Comparison of ENCODE assay signal across 10 cellular contexts in genomic region chr5:6449465-6450158, GRCh38. TPM values are rescaled to one million over a fixed set of nuclear protein-coding genes. Genes with fewer than 3 reads are reported as not detected.
DNase-seq lines count a peak whose midpoint lies in the region; ATAC-seq, FAIRE-seq and TF ChIP-seq lines count a peak whose summit lies in the region.
"Had no signal": no experiment of that assay in that cellular context is flagged by ENCODE, and none has a peak within 500 bp of the region (broad histone marks: within the 10 kb centered on the region; RNA-seq: fewer than 3 reads in every experiment).

No MANE protein-coding gene starts in this region.

- no peak for FAIRE-seq in RCC 7860 (lab: Jason Lieb, UNC)

- no peaks in the 10 kb centered on the region for H3K9me3 ChIP-seq in CD8-positive, alpha-beta memory T cell (ENCODE audit: low read length)
- H3K9me3 ChIP-seq in ectodermal cell (ENCODE audit: control insufficient read depth, low read length): no peaks in the 10 kb centered on the region
- H3K9me3 ChIP-seq in neuron (ENCODE audit: low read length): no peaks in the 10 kb centered on the region

- H3K27ac Mint-ChIP-seq in CD8-positive, alpha-beta memory T cell: no peak overlapping the region

- H3K36me3 Mint-ChIP-seq in CD8-positive, alpha-beta memory T cell: no peaks in the 10 kb centered on the region

- CTCF ChIA-PET in CD8-positive, alpha-beta memory T cell (lab: Charles Lee): no interaction called here

- no peak for TF ChIP-seq CTCF in KMS-11 (conservative IDR thresholded peaks at IDR 0.05; ENCODE audit: low read depth, low read length)

- H3K4me1 ChIP-seq in CD8-positive, alpha-beta memory T cell (ENCODE audit: insufficient read depth, low read length): peaks cover 6% of the 10 kb centered on the region
- peaks cover 49% of the 10 kb centered on the region for H3K4me1 ChIP-seq in KMS-11 (ENCODE audit: low read depth, poor library complexity, severe bottlenecking)
- H3K4me1 ChIP-seq in ectodermal cell (ENCODE audit: control insufficient read depth, insufficient read depth, low read length): peaks cover 29% of the 10 kb centered on the region
- peaks cover 2% of the 10 kb centered on the region for H3K4me1 ChIP-seq in neuron (ENCODE audit: insufficient read depth, low read length)

- peak overlapping the region; percentile 97; the same call in 1 of the 2 replicates for H3K4me2 ChIP-seq in KMS-11

- DNase-seq in CD8-positive, alpha-beta memory T cell: no peak
- no peak for DNase-seq in DMS53 (lab: John Stamatoyannopoulos, UW)
- DNase-seq in dermis blood vessel endothelial cell: no peak
- no peak for DNase-seq in RCC 7860 (ENCODE audit: low spot score)
- DNase-seq: activated effector memory CD4-positive, alpha-beta T cell treated with Interleukin-2 at 50 U/mL for 16 hours; stimulated activated naive CD4-positive, alpha-beta T cell treated with Interleukin-2 at 50 U/mL for 16 hours had no signal

- peaks cover 59% of the 10 kb centered on the region for H3K79me2 ChIP-seq in KMS-11 (ENCODE audit: insufficient read depth, low read depth)

- peaks cover 30 to 61% of the 10 kb centered on the region in 2 donors for H3K27me3 Mint-ChIP-seq in CD8-positive, alpha-beta memory T cell

- no peak for ATAC-seq in GM18870 (IDR thresholded peaks at IDR 0.05; ENCODE audit: unreplicated experiment)

- H4K20me1 ChIP-seq in KMS-11 (ENCODE audit: insufficient read depth): peaks cover 32% of the 10 kb centered on the region

- H3K4me3 ChIP-seq in CD8-positive, alpha-beta memory T cell (ENCODE audit: low read length): no peak overlapping the region
- H3K4me3 ChIP-seq in KMS-11 (IDR thresholded peaks at IDR 0.05; ENCODE audit: insufficient read depth, low read depth, low read length) (no peak overlapping the region), ectodermal cell (ENCODE audit: insufficient read depth, low read depth, low read length) (peak overlapping the region; percentile 51), neuron (ENCODE audit: low read length) (peak overlapping the region; percentile 50)

- 22 to 25% methylated on average over 15 of the region's 15 CpGs for WGBS in ectodermal cell, 2 experiments

- POLR2A ChIA-PET in CD8-positive, alpha-beta memory T cell (lab: Charles Lee): no interaction called here

- H3K4me1 Mint-ChIP-seq in CD8-positive, alpha-beta memory T cell: peaks cover 6 to 19% (median 18%) of the 10 kb centered on the region in 3 donors

- peak overlapping the region; percentile 54 to 84 (median 78) for H3K4me3 Mint-ChIP-seq in CD8-positive, alpha-beta memory T cell

- H3K9me3 Mint-ChIP-seq in CD8-positive, alpha-beta memory T cell: peaks cover 0 to 5% (median 0%) of the 10 kb centered on the region in 5 donors

- H3K9ac ChIP-seq in KMS-11: peak overlapping the region; percentile 79

- H2AFZ ChIP-seq in KMS-11 (ENCODE audit: low read depth): no peak overlapping the region
- no peak overlapping the region for H2AFZ ChIP-seq in neuron (ENCODE audit: low read depth, low read length)

- H3K27me3 ChIP-seq in CD8-positive, alpha-beta memory T cell (ENCODE audit: insufficient read depth, low read length, poor library complexity, severe bottlenecking): peaks cover 18% of the 10 kb centered on the region
- H3K27me3 ChIP-seq in KMS-11 (ENCODE audit: insufficient read depth, low read depth): no peaks in the 10 kb centered on the region
- peaks cover 71% of the 10 kb centered on the region for H3K27me3 ChIP-seq in ectodermal cell (ENCODE audit: control insufficient read depth, insufficient read depth, low read length, poor library complexity, severe bottlenecking)
- peaks cover 54% of the 10 kb centered on the region for H3K27me3 ChIP-seq in neuron (ENCODE audit: insufficient read depth, low read length)

- H3K36me3 ChIP-seq in CD8-positive, alpha-beta memory T cell (ENCODE audit: insufficient read depth, low read length): no peaks in the 10 kb centered on the region
- H3K36me3 ChIP-seq in KMS-11 (ENCODE audit: insufficient read depth): peaks cover 13% of the 10 kb centered on the region; the same call in 1 of the 2 replicates
- no peaks in the 10 kb centered on the region for H3K36me3 ChIP-seq in ectodermal cell (ENCODE audit: control insufficient read depth, insufficient read depth, low read length)
- no peaks in the 10 kb centered on the region for H3K36me3 ChIP-seq in neuron (ENCODE audit: insufficient read depth, low read length)

- H3K27ac ChIP-seq in CD8-positive, alpha-beta memory T cell (ENCODE audit: low read depth, low read length): no peak overlapping the region
- H3K27ac ChIP-seq in KMS-11: peak overlapping the region; percentile 58
- H3K27ac ChIP-seq in ectodermal cell (ENCODE audit: insufficient read depth, low read depth, low read length, poor library complexity, severe bottlenecking): no peak overlapping the region

RNA-seq across cellular contexts. Expression of gene UBE2QL1, which starts 1.0 kb away (rescaled TPM):
- not detected for total RNA-seq in CD8-positive, alpha-beta memory T cell
- polyA plus RNA-seq in CD8-positive, alpha-beta memory T cell: not detected
- polyA plus RNA-seq in ectodermal cell (2013, experiment 1 of 4): 3.1 TPM
- 4.5 TPM for polyA plus RNA-seq in ectodermal cell (2013, experiment 2 of 4)
- polyA plus RNA-seq in ectodermal cell (2013, experiment 3 of 4): 3.5 TPM
- polyA plus RNA-seq in ectodermal cell (2013, experiment 4 of 4): 4.5 TPM
- under 0.01 and 0.05 TPM in 2 replicates for total RNA-seq in dermis blood vessel endothelial cell

Comparison
In these comparisons a context has a peak if more than half of its experiments do, and no peak if none do; other contexts are left out.
1. H3K4me3 ChIP-seq: peak in ectodermal cell (single experiment) and neuron (single experiment); none in CD8-positive, alpha-beta memory T cell (single experiment) and KMS-11 (single experiment).